18 cellular contexts compared by ENCODE assay signal in genomic region chr1:231600461-231600976, GRCh38. TPM values are rescaled to one million over a fixed set of nuclear protein-coding genes. Genes with fewer than 3 reads are reported as not detected.
DNase-seq lines count a peak whose midpoint lies in the region; ATAC-seq and TF ChIP-seq lines count a peak whose summit lies in the region.
"Had no signal": no experiment of that assay in that cellular context is flagged by ENCODE, and none has a peak within 500 bp of the region (broad histone marks: within the 10 kb centered on the region; RNA-seq: fewer than 3 reads in every experiment).

No MANE protein-coding gene starts in this region.

- peaks cover 34% of the 10 kb centered on the region; the same call in 1 of the 2 replicates for H3K4me1 ChIP-seq in HEK293 (ENCODE audit: control insufficient read depth, insufficient read depth, low read length)
- H3K4me1 ChIP-seq in esophagus muscularis mucosa, result peaks cover 6 to 35% (median 25%) of the 10 kb centered on the region in 4 donors

- CTCF ChIA-PET in HEK293 (lab: Yijun Ruan, JAX), result interaction anchor here (0.6 to 6.1 kb wide), 8 partner anchors 9 to 959 kb away, joined by 3 to 50 read pairs (median 4); no protein-coding TSS in a partner anchor

- TF ChIP-seq POLR2A in esophagus muscularis mucosa (IDR thresholded peaks at IDR 0.05; ENCODE audit: low read depth), result no peak

- no peaks in the 10 kb centered on the region for H3K36me3 Mint-ChIP-seq in mesothelial cell of epicardium
- H3K36me3 Mint-ChIP-seq in stimulated activated naive B cell treated with anti-CD40 and anti-IgM and Interleukin-4, amounts not matched to agents 10 μg/mL and 1 μg/mL and 100 μg/mL, for 72 hours, result no peaks in the 10 kb centered on the region
- no peaks in the 10 kb centered on the region for H3K36me3 Mint-ChIP-seq in activated T-helper 2 cell treated with anti-CD3 and anti-CD28 coated beads, Interferon-gamma antibody, Interleukin-2, Interleukin-4, amounts not matched to agents 10 μg/mL and 5 μg/mL and 100 μg/mL, durations not matched to agents 14 hours and 24 hours and 36 hours (ENCODE audit: low read depth)
- H3K36me3 Mint-ChIP-seq: natural killer cell had no signal

- no peaks in the 10 kb centered on the region for H3K9me3 Mint-ChIP-seq in mesothelial cell of epicardium
- H3K9me3 Mint-ChIP-seq in stimulated activated naive B cell treated with anti-CD40 and anti-IgM and Interleukin-4, amounts not matched to agents 10 μg/mL and 1 μg/mL and 100 μg/mL, for 72 hours, result no peaks in the 10 kb centered on the region
- H3K9me3 Mint-ChIP-seq in activated T-helper 2 cell treated with anti-CD3 and anti-CD28 coated beads, Interferon-gamma antibody, Interleukin-2, Interleukin-4, amounts not matched to agents 10 μg/mL and 5 μg/mL and 100 μg/mL, durations not matched to agents 14 hours and 24 hours and 36 hours, result no peaks in the 10 kb centered on the region
- H3K9me3 Mint-ChIP-seq: activated naive CD4-positive, alpha-beta T cell treated with anti-CD3 and anti-CD28 coated beads for 36 hours; natural killer cell had no signal

- TF ChIP-seq CTCF in HEK293 (tag by site-specific recombination; IDR thresholded peaks at IDR 0.05), result no peak
- TF ChIP-seq CTCF in esophagus muscularis mucosa (IDR thresholded peaks at IDR 0.05), result no peak
- no peak for TF ChIP-seq CTCF in mesothelial cell of epicardium (IDR thresholded peaks at IDR 0.05; ENCODE audit: unreplicated experiment)

- H3K4me3 ChIP-seq in HEK293 (ENCODE audit: low read depth, low read length) (no peak overlapping the region), esophagus muscularis mucosa (no peak overlapping the region)

- POLR2A ChIA-PET in HEK293 (lab: Yijun Ruan, JAX), result no interaction called here

- H3K36me3 ChIP-seq in HEK293 (ENCODE audit: control insufficient read depth in 2 of 2, insufficient read depth in 1 of 2, low read length in 2 of 2) (no peaks in the 10 kb centered on the region), esophagus muscularis mucosa (no peaks in the 10 kb centered on the region)

- no peaks in the 10 kb centered on the region for H3K27me3 Mint-ChIP-seq in mesothelial cell of epicardium (ENCODE audit: low read depth)
- H3K27me3 Mint-ChIP-seq in stimulated activated naive B cell treated with anti-CD40 and anti-IgM and Interleukin-4, amounts not matched to agents 10 μg/mL and 1 μg/mL and 100 μg/mL, for 72 hours, result no peaks in the 10 kb centered on the region
- H3K27me3 Mint-ChIP-seq in activated T-helper 2 cell treated with anti-CD3 and anti-CD28 coated beads, Interferon-gamma antibody, Interleukin-2, Interleukin-4, amounts not matched to agents 10 μg/mL and 5 μg/mL and 100 μg/mL, durations not matched to agents 14 hours and 24 hours and 36 hours (ENCODE audit: low read depth), result peaks cover 8% of the 10 kb centered on the region

- no peak for ATAC-seq in GM19035 (IDR thresholded peaks at IDR 0.05; ENCODE audit: unreplicated experiment)
- ATAC-seq in stimulated activated naive B cell treated with anti-CD40 and anti-IgM and Interleukin-4, amounts not matched to agents 10 μg/mL and 1 μg/mL and 100 μg/mL, for 72 hours (replicated peaks), result no peak
- ATAC-seq: natural killer cell; Panc1; sciatic nerve; stimulated activated naive CD8-positive, alpha-beta T cell treated with anti-CD3 and anti-CD28 coated beads, Interleukin-15, Interleukin-2, amounts not matched to agents 100 U/mL and 50 U/mL, for 24 hours had no signal

- H3K27me3 ChIP-seq in esophagus muscularis mucosa, result no peaks in the 10 kb centered on the region

- no peak overlapping the region for H3K4me3 Mint-ChIP-seq in mesothelial cell of epicardium
- no peak overlapping the region for H3K4me3 Mint-ChIP-seq in stimulated activated naive B cell treated with anti-CD40 and anti-IgM and Interleukin-4, amounts not matched to agents 10 μg/mL and 1 μg/mL and 100 μg/mL, for 72 hours
- no peak overlapping the region for H3K4me3 Mint-ChIP-seq in activated T-helper 2 cell treated with anti-CD3 and anti-CD28 coated beads, Interferon-gamma antibody, Interleukin-2, Interleukin-4, amounts not matched to agents 10 μg/mL and 5 μg/mL and 100 μg/mL, durations not matched to agents 14 hours and 24 hours and 36 hours (ENCODE audit: low read depth)
- H3K4me3 Mint-ChIP-seq: activated naive CD4-positive, alpha-beta T cell treated with anti-CD3 and anti-CD28 coated beads for 36 hours; natural killer cell had no signal

- H3K4me1 Mint-ChIP-seq in mesothelial cell of epicardium, result peaks cover 33% of the 10 kb centered on the region
- H3K4me1 Mint-ChIP-seq in stimulated activated naive B cell treated with anti-CD40 and anti-IgM and Interleukin-4, amounts not matched to agents 10 μg/mL and 1 μg/mL and 100 μg/mL, for 72 hours, result peaks cover 5 to 8% of the 10 kb centered on the region in 2 donors
- peaks cover 18% of the 10 kb centered on the region for H3K4me1 Mint-ChIP-seq in activated T-helper 2 cell treated with anti-CD3 and anti-CD28 coated beads, Interferon-gamma antibody, Interleukin-2, Interleukin-4, amounts not matched to agents 10 μg/mL and 5 μg/mL and 100 μg/mL, durations not matched to agents 14 hours and 24 hours and 36 hours (ENCODE audit: low read depth)

- DNase-seq in A172 (ENCODE audit: low spot score) (peak; percentile 37), esophagus muscularis mucosa (ENCODE audit: extremely low spot score) (no peak), mesothelial cell of epicardium (ENCODE audit: low spot score in 2 of 2, unreplicated experiment in 2 of 2) (no peak)
- no peak for DNase-seq in activated CD4-positive, alpha-beta T cell treated with anti-CD3 and anti-CD28 coated beads, Interleukin-2, amount 50 U/mL, for 48 hours
- DNase-seq in stimulated activated naive B cell treated with anti-CD40 and anti-IgM and Interleukin-4, amounts not matched to agents 10 μg/mL and 1 μg/mL and 100 μg/mL, for 72 hours, result no peak
- no peak for DNase-seq in activated T-helper 2 cell treated with anti-CD3 and anti-CD28 coated beads, Interferon-gamma antibody, Interleukin-2, Interleukin-4, amounts not matched to agents 10 μg/mL and 5 μg/mL and 100 μg/mL, durations not matched to agents 14 hours and 24 hours and 36 hours (ENCODE audit: low spot score)
- DNase-seq: activated CD4-positive, CD25-positive, alpha-beta regulatory T cell; activated naive CD4-positive, alpha-beta T cell treated with anti-CD3 and anti-CD28 coated beads for 36 hours; effector CD4-positive, alpha-beta T cell; glutamatergic neuron; natural killer cell; NCI-H1694 treated with DMSO at 0.1 percent for 48 hours; NCI-H524 treated with DMSO at 0.1 percent for 48 hours; stimulated activated naive CD8-positive, alpha-beta T cell treated with anti-CD3 and anti-CD28 coated beads, Interleukin-15, Interleukin-2, amounts not matched to agents 100 U/mL and 50 U/mL, for 24 hours had no signal

- 18% methylated on average over 7 of the region's 7 CpGs for WGBS in esophagus muscularis mucosa

- peak overlapping the region; percentile 6 for H3K27ac Mint-ChIP-seq in mesothelial cell of epicardium
- H3K27ac Mint-ChIP-seq in stimulated activated naive B cell treated with anti-CD40 and anti-IgM and Interleukin-4, amounts not matched to agents 10 μg/mL and 1 μg/mL and 100 μg/mL, for 72 hours, result no peak overlapping the region
- H3K27ac Mint-ChIP-seq in activated T-helper 2 cell treated with anti-CD3 and anti-CD28 coated beads, Interferon-gamma antibody, Interleukin-2, Interleukin-4, amounts not matched to agents 10 μg/mL and 5 μg/mL and 100 μg/mL, durations not matched to agents 14 hours and 24 hours and 36 hours, result no peak overlapping the region
- H3K27ac Mint-ChIP-seq: activated naive CD4-positive, alpha-beta T cell treated with anti-CD3 and anti-CD28 coated beads for 36 hours; natural killer cell had no signal

- H3K27ac ChIP-seq in HEK293 (ENCODE audit: extremely low read depth, low read depth, low read length) (peak overlapping the region; percentile 10; the same call in 1 of the 2 replicates), esophagus muscularis mucosa (replicated peaks in 1 of 4) (peak overlapping the region; percentile 29 to 63 (median 44))

- intact Hi-C loops in esophagus muscularis mucosa (cut with DNase I), result loop anchor here (5.0 kb wide), 1 partner anchor 173 kb away; no protein-coding TSS in a partner anchor
- intact Hi-C loops in activated T-helper 2 cell treated with anti-CD3 and anti-CD28 coated beads, Interferon-gamma antibody, Interleukin-2, Interleukin-4, amounts not matched to agents 10 μg/mL and 5 μg/mL and 100 μg/mL, durations not matched to agents 14 hours and 24 hours and 36 hours (cut with micrococcal nuclease), result loop anchor here (5.0 kb wide), 4 partner anchors 178 to 358 kb away; partner anchors contain the start of genes EGLN1, EXOC8, GNPAT and SPRTN

- no peak for TF ChIP-seq EP300 in esophagus muscularis mucosa (IDR thresholded peaks at IDR 0.05)

- no peaks in the 10 kb centered on the region for H3K9me3 ChIP-seq in HEK293 (ENCODE audit: control insufficient read depth, insufficient read depth, low read depth, low read length)
- no peaks in the 10 kb centered on the region for H3K9me3 ChIP-seq in esophagus muscularis mucosa

TF ChIP-seq in HEK293, 187 proteins besides CTCF, POLR2A, EP300 and RAD21 (continues in another document):
- TF ChIP-seq PRDM6 (tag by site-specific recombination; IDR thresholded peaks at IDR 0.05) (peak; percentile 60; the same call in 1 of the 2 replicates), ZNF843 (tag by site-specific recombination; IDR thresholded peaks at IDR 0.05) (peak; percentile 67; the same call in 1 of the 2 replicates), ZNF335 (tag by site-specific recombination; conservative IDR thresholded peaks at IDR 0.05) (peak; percentile 61), FEZF1 (tag by site-specific recombination; IDR thresholded peaks at IDR 0.05) (peak; percentile 11; the same call in 1 of the 2 replicates), ZNF707 (tag by site-specific recombination; IDR thresholded peaks at IDR 0.05) (no peak)

RNA-seq across cellular contexts. Expression of gene DISC1, which starts 26.1 kb away (rescaled TPM):
- 5.0 and 5.2 TPM in 2 replicates for total RNA-seq in A172 (2014; rRNA removed; shearing (Covaris generic))
- total RNA-seq in esophagus muscularis mucosa (1 to 10 TPM; 5.3 to 6.6 (median 6.2) TPM), mesothelial cell of epicardium (9.1 to 11.4 TPM (median 9.1 TPM) in 3 replicates)
- 1.5 and 1.6 TPM in 2 replicates for total RNA-seq in activated T-helper 2 cell treated with anti-CD3 and anti-CD28 coated beads, Interferon-gamma antibody, Interleukin-2, Interleukin-4, amounts not matched to agents 10 μg/mL and 5 μg/mL and 100 μg/mL, durations not matched to agents 14 hours and 24 hours and 36 hours
